8 cellular contexts compared by ENCODE assay signal in the genomic region with DNA sequence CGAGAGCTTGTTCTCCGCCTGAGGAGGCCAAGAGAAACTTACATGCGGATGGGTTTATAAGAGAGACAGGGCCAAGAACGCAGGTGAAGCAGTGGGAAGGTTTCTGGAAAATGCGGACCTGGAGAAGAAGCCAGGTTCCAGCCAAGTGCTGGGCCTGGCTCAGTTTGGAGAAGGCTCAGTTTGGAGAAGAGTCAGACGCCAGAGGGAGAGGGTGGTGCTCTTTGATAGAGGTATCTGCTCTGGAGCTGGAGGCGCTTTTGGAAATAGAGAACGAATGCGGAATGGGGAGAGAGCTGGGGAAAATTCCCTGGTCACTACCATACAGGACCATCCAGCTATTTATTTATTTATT. TPM values are rescaled to one million over a fixed set of nuclear protein-coding genes. Genes with fewer than 3 reads are reported as not detected.
DNase-seq lines count a peak whose midpoint lies in the region; ATAC-seq and TF ChIP-seq lines count a peak whose summit lies in the region.

No MANE protein-coding gene starts in this region.

- H3K4me1 ChIP-seq in CD4-positive, alpha-beta memory T cell (ENCODE audit: insufficient read depth, low read length): peaks cover 4% of the 10 kb centered on the region
- H3K4me1 ChIP-seq in SK-N-SH (ENCODE audit: control insufficient read depth in 1 of 2, insufficient read depth in 2 of 2, low read depth in 1 of 2, low read length in 1 of 2) (peaks cover under 1% of the 10 kb centered on the region in 2 experiments; a peak in 1 of 4 replicates), parathyroid adenoma (no peaks in the 10 kb centered on the region)

- peak overlapping the region; percentile 77 to 86 (median 80) for H3K4me3 Mint-ChIP-seq in CD4-positive, alpha-beta memory T cell

- no peak for TF ChIP-seq CTCF in SK-N-SH (IDR thresholded peaks at IDR 0.05)
- no peak for TF ChIP-seq CTCF in fibroblast of pulmonary artery (IDR thresholded peaks at IDR 0.05; ENCODE audit: low read length, missing control alignments)
- no peak for TF ChIP-seq CTCF in parathyroid adenoma (IDR thresholded peaks at IDR 0.05)

- peaks cover 11 to 29% (median 19%) of the 10 kb centered on the region in 4 donors for H3K4me1 Mint-ChIP-seq in CD4-positive, alpha-beta memory T cell

- ATAC-seq in GM21717 (IDR thresholded peaks at IDR 0.05; ENCODE audit: unreplicated experiment): no peak
- ATAC-seq in GM19035 (IDR thresholded peaks at IDR 0.05; ENCODE audit: unreplicated experiment): no peak

- no peak overlapping the region for H3K4me2 ChIP-seq in SK-N-SH
- H3K4me2 ChIP-seq in parathyroid adenoma (ENCODE audit: low read length): peak overlapping the region; percentile 94

- no peaks in the 10 kb centered on the region for H3K27me3 ChIP-seq in CD4-positive, alpha-beta memory T cell (ENCODE audit: insufficient read depth, low read length)
- H3K27me3 ChIP-seq in SK-N-SH (ENCODE audit: insufficient read depth): no peaks in the 10 kb centered on the region
- no peaks in the 10 kb centered on the region for H3K27me3 ChIP-seq in parathyroid adenoma (ENCODE audit: control insufficient read depth, insufficient read depth, low read length)

- H3K36me3 Mint-ChIP-seq in CD4-positive, alpha-beta memory T cell: peaks cover 13 to 20% of the 10 kb centered on the region in 2 donors

- no peaks in the 10 kb centered on the region for H3F3A ChIP-seq in SK-N-SH (replicated peaks; ENCODE audit: insufficient read depth)

- peaks cover 0 to 2% of the 10 kb centered on the region in 2 donors for H3K27me3 Mint-ChIP-seq in CD4-positive, alpha-beta memory T cell

- no peak for DNase-seq in CD4-positive, alpha-beta memory T cell
- DNase-seq in SK-N-SH (no peak), fibroblast of pulmonary artery (ENCODE audit: low read depth) (no peak), NCI-H187 (lab: John Stamatoyannopoulos, UW) (no peak)
- DNase-seq in stimulated activated CD4-positive, alpha-beta T cell treated with anti-CD3 and anti-CD28 coated beads, Interleukin-15, amount 100 ng/mL, for 24 hours: no peak

- H2AFZ ChIP-seq in SK-N-SH (ENCODE audit: low read depth): no peak overlapping the region
- peak overlapping the region; percentile 87 for H2AFZ ChIP-seq in parathyroid adenoma

- H3K27ac ChIP-seq in CD4-positive, alpha-beta memory T cell (ENCODE audit: low read depth, low read length): no peak overlapping the region
- H3K27ac ChIP-seq in SK-N-SH (ENCODE audit: low read depth in 2 of 2, low read length in 1 of 2) (no peak overlapping the region), parathyroid adenoma (peak overlapping the region; percentile 37)

- H3K36me3 ChIP-seq in CD4-positive, alpha-beta memory T cell (ENCODE audit: insufficient read depth, low read length): peaks cover 7% of the 10 kb centered on the region
- H3K36me3 ChIP-seq in SK-N-SH (replicated peaks in 1 of 2; ENCODE audit: control insufficient read depth in 1 of 2, insufficient read depth in 2 of 2, low read length in 1 of 2) (peaks cover 5 to 18% of the 10 kb centered on the region in 2 experiments), parathyroid adenoma (ENCODE audit: control insufficient read depth, insufficient read depth, low read length) (no peaks in the 10 kb centered on the region)

- H3K9me3 ChIP-seq in CD4-positive, alpha-beta memory T cell (ENCODE audit: control insufficient read depth in 1 of 2, low read length in 2 of 2): no peaks in the 10 kb centered on the region
- H3K9me3 ChIP-seq in SK-N-SH (no peaks in the 10 kb centered on the region), parathyroid adenoma (ENCODE audit: control insufficient read depth, low read length) (no peaks in the 10 kb centered on the region)

- H3K27ac Mint-ChIP-seq in CD4-positive, alpha-beta memory T cell: peak overlapping the region in 6 of 7 donors; percentile 66 to 88 (median 78)

- intact Hi-C loops in CD4-positive, alpha-beta memory T cell (cut with micrococcal nuclease): no loop called here

- TF ChIP-seq EP300 in SK-N-SH (IDR thresholded peaks at IDR 0.05; ENCODE audit: borderline replicate concordance in 1 of 2, low read depth in 1 of 2, low read length in 1 of 2): no peak

- peak overlapping the region in 1 of 2 donors; percentile 32 for H3K4me3 ChIP-seq in CD4-positive, alpha-beta memory T cell (ENCODE audit: low read length in 2 of 2)
- H3K4me3 ChIP-seq in SK-N-SH (ENCODE audit: low read depth in 2 of 2, low read length in 1 of 2) (peak overlapping the region; percentile 20 to 26; a peak in 3 of 4 replicates), fibroblast of pulmonary artery (replicated peaks; ENCODE audit: low read depth, low read length) (peak overlapping the region; percentile 55), parathyroid adenoma (ENCODE audit: low read depth, low read length) (peak overlapping the region; percentile 33)

- H3K79me2 ChIP-seq in SK-N-SH (ENCODE audit: insufficient read depth): peaks cover 8% of the 10 kb centered on the region; the same call in 1 of the 2 replicates
- H3K79me2 ChIP-seq in parathyroid adenoma: no peaks in the 10 kb centered on the region

- POLR2A ChIA-PET in CD4-positive, alpha-beta memory T cell (lab: Charles Lee; ENCODE audit: partially characterized antibody): interaction anchor here (0.9 to 6.2 kb wide), 4 partner anchors 10 to 42 kb away, joined by 3 to 28 read pairs (median 8); partner anchors contain the start of genes GTPBP2, MAD2L1BP and MRPS18A
- POLR2A ChIA-PET in SK-N-SH (lab: Yijun Ruan, JAX): interaction anchor here (0.8 to 1.0 kb wide), 2 partner anchors 10 to 16 kb away, joined by 3 to 4 read pairs; partner anchors contain the start of genes GTPBP2 and MAD2L1BP

- no peaks in the 10 kb centered on the region for H3K9me3 Mint-ChIP-seq in CD4-positive, alpha-beta memory T cell

- CTCF ChIA-PET in CD4-positive, alpha-beta memory T cell (lab: Charles Lee; ENCODE audit: partially characterized antibody): interaction anchor here (1.2 to 1.5 kb wide), 4 partner anchors 9 to 37 kb away, joined by 3 read pairs; partner anchors contain the start of gene GTPBP2
- CTCF ChIA-PET in SK-N-SH (lab: Yijun Ruan, JAX): interaction anchor here (1.1 to 1.8 kb wide), 3 partner anchors 22 to 433 kb away, joined by 4 to 10 read pairs (median 4); no protein-coding TSS in a partner anchor

- TF ChIP-seq RAD21 in SK-N-SH (IDR thresholded peaks at IDR 0.05; ENCODE audit: low read length): no peak

- WGBS in SK-N-SH (ENCODE audit: low lambda C conversion rate): 53% methylated on average over 9 of the region's 9 CpGs

- H3K9ac ChIP-seq in SK-N-SH: no peak overlapping the region
- no peak overlapping the region for H3K9ac ChIP-seq in parathyroid adenoma

- H3K9me2 ChIP-seq in SK-N-SH: no peaks in the 10 kb centered on the region

- 0 out of 2 replicates have a peak, but pooled peaks cover 3% of the 10 kb centered on the region for H4K20me1 ChIP-seq in SK-N-SH (ENCODE audit: insufficient read depth)

TF ChIP-seq in SK-N-SH, 30 proteins besides CTCF, POLR2A, EP300 and RAD21 (continues in another document):
- TF ChIP-seq IRF3 (IDR thresholded peaks at IDR 0.05; ENCODE audit: low read depth, low read length) (no peak), YY1 (IDR thresholded peaks at IDR 0.05; ENCODE audit: low read depth) (no peak), JUND (IDR thresholded peaks at IDR 0.05) (no peak), RXRA (IDR thresholded peaks at IDR 0.05; ENCODE audit: borderline replicate concordance, low read depth) (no peak)
- TF ChIP-seq, protein P1, sequence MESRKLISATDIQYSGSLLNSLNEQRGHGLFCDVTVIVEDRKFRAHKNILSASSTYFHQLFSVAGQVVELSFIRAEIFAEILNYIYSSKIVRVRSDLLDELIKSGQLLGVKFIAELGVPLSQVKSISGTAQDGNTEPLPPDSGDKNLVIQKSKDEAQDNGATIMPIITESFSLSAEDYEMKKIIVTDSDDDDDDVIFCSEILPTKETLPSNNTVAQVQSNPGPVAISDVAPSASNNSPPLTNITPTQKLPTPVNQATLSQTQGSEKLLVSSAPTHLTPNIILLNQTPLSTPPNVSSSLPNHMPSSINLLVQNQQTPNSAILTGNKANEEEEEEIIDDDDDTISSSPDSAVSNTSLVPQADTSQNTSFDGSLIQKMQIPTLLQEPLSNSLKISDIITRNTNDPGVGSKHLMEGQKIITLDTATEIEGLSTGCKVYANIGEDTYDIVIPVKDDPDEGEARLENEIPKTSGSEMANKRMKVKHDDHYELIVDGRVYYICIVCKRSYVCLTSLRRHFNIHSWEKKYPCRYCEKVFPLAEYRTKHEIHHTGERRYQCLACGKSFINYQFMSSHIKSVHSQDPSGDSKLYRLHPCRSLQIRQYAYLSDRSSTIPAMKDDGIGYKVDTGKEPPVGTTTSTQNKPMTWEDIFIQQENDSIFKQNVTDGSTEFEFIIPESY (IDR thresholded peaks at IDR 0.05; ENCODE audit: borderline replicate concordance, low read depth): no peak

RNA-seq across cellular contexts. Expression of gene RSPH9, which starts 0.8 kb away (rescaled TPM):
- not detected for total RNA-seq in CD4-positive, alpha-beta memory T cell
- polyA plus RNA-seq in CD4-positive, alpha-beta memory T cell: 1 to 10 TPM in 1 of 2 donors, under 1 TPM in 1; 0.71 to 1.3 TPM
- 0.05 and 0.06 TPM in 2 replicates for polyA plus RNA-seq in SK-N-SH (2012; rRNA removed)
- 0.05 and 0.06 TPM in 2 replicates for polyA plus RNA-seq in SK-N-SH (2012; cell fraction: cytosol; rRNA removed)
- 0.07 and 0.11 TPM in 2 replicates for polyA plus RNA-seq in SK-N-SH (2012; cell fraction: nucleus; rRNA removed)

RNA-seq across cellular contexts. Expression of gene MAD2L1BP, which starts 9.9 kb away (rescaled TPM):
- 10 to 100 TPM; 31.7 to 33.0 TPM for total RNA-seq in CD4-positive, alpha-beta memory T cell
- polyA plus RNA-seq in CD4-positive, alpha-beta memory T cell: 10 to 100 TPM; 23.6 to 25.1 TPM
- polyA plus RNA-seq in SK-N-SH (2012; rRNA removed): 30.9 and 42.2 TPM in 2 replicates
- polyA plus RNA-seq in SK-N-SH (2012; cell fraction: cytosol; rRNA removed): 28.5 and 34.8 TPM in 2 replicates
- polyA plus RNA-seq in SK-N-SH (2012; cell fraction: nucleus; rRNA removed): 30.3 and 35.5 TPM in 2 replicates

RNA-seq across cellular contexts. Expression of gene GTPBP2, which starts 16.5 kb away (rescaled TPM):
- total RNA-seq in CD4-positive, alpha-beta memory T cell: 10 to 100 TPM; 82.3 to 85.0 TPM
- polyA plus RNA-seq in CD4-positive, alpha-beta memory T cell: 1 to 10 TPM in 1 of 2 donors, under 1 TPM in 1; 0.83 to 3.7 TPM
- polyA plus RNA-seq in SK-N-SH (2012; rRNA removed): 83.7 and 124 TPM in 2 replicates
- polyA plus RNA-seq in SK-N-SH (2012; cell fraction: cytosol; rRNA removed): 27.8 and 39.2 TPM in 2 replicates
- 377 and 528 TPM in 2 replicates for polyA plus RNA-seq in SK-N-SH (2012; cell fraction: nucleus; rRNA removed)

RNA-seq across cellular contexts. Expression of gene MRPS18A, which starts 42.0 kb away (rescaled TPM):
- total RNA-seq in CD4-positive, alpha-beta memory T cell: 10 to 100 TPM; 31.3 to 32.4 TPM
- polyA plus RNA-seq in CD4-positive, alpha-beta memory T cell: 10 to 100 TPM; 62.6 to 86.1 TPM
- 56.9 and 57.0 TPM in 2 replicates for polyA plus RNA-seq in SK-N-SH (2012; rRNA removed)
- polyA plus RNA-seq in SK-N-SH (2012; cell fraction: cytosol; rRNA removed): 31.9 and 44.3 TPM in 2 replicates
- polyA plus RNA-seq in SK-N-SH (2012; cell fraction: nucleus; rRNA removed): 33.1 and 37.4 TPM in 2 replicates

Comparison
In these comparisons a context has a peak if more than half of its experiments do, and no peak if none do; other contexts are left out.
1. RNA of gene GTPBP2, which starts 16.5 kb away (polyA plus RNA-seq): 27.8 to 528 TPM in SK-N-SH; 0.83 to 3.7 TPM in CD4-positive, alpha-beta memory T cell; every median in the first group is over 4 times any median in the second.